ENCODE assay signal across 1 cellular context in the genomic region with DNA sequence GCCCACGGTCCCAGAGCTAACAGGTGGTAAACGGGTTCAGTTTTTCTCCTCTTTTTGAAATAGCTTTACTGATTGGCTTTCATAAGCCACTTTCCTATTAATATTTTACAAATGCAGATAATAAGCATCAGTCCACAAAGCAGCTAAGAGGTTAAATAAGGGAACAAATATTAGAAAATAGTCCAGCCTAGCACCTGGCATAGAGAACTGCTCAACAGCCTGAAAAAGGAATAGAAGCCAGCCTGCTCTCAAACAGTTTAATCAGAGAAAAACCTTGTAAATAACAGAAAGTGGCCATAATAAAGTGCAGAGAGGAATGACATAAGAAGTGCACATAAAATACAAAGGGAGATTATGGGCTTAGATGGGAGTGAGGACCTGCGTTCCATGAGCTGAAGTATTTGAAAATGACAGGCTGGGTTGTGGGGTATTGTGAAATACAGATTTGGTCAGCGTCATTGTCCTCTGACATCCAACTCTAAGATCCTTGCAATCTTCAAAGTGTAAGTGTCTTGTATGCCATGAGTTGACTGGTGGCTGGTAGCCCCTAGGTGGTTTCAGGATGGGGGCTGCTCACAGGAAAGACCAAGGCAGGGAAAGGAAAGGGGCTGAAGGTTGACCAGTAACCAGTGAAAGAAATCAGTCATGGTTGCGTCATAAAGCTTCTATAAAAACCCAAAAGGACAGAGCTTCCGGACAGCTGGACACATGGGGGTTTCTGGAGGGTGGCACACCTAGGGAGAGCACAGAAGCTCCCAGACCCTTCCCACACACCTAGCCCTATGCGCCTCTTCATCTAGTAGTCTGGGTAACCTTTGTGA.
TF ChIP-seq lines count a peak whose summit lies in the region.

No MANE protein-coding gene starts in this region.

TF ChIP-seq in endothelial cell of umbilical vein, 7 proteins besides CTCF, POLR2A, EP300 and RAD21:
- TF ChIP-seq GATA2 (IDR thresholded peaks at IDR 0.05; ENCODE audit: insufficient read depth, insufficient read length, low read depth, low read length) = no peak
- no peak for TF ChIP-seq POLR2AphosphoS5 (IDR thresholded peaks at IDR 0.05; ENCODE audit: insufficient read depth, low read depth, low read length)
- TF ChIP-seq EZH2 (IDR thresholded peaks at IDR 0.05; ENCODE audit: borderline replicate concordance, low read depth, low read length, severe bottlenecking) = no peak
- no peak for TF ChIP-seq MYC (IDR thresholded peaks at IDR 0.05; ENCODE audit: low read depth, low read length)
- TF ChIP-seq, protein P1, sequence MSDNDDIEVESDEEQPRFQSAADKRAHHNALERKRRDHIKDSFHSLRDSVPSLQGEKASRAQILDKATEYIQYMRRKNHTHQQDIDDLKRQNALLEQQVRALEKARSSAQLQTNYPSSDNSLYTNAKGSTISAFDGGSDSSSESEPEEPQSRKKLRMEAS (IDR thresholded peaks at IDR 0.05; ENCODE audit: insufficient read depth, insufficient read length) = no peak
- TF ChIP-seq JUN (IDR thresholded peaks at IDR 0.05; ENCODE audit: borderline replicate concordance, insufficient read depth, insufficient read length, low read depth) = no peak
- TF ChIP-seq FOS (IDR thresholded peaks at IDR 0.05; ENCODE audit: borderline replicate concordance, insufficient read depth, low read length) = no peak
